ENCODE assay signal across 32 cellular contexts in genomic region chr12:4434299-4434698, GRCh38. TPM values are rescaled to one million over a fixed set of nuclear protein-coding genes. Genes with fewer than 3 reads are reported as not detected.
A peak's percentile ranks its signal among the peaks of the same experiment; 100 is the strongest.
DNase-seq lines count a peak whose midpoint lies in the region; ATAC-seq lines count a peak whose summit lies in the region.
"Had no signal": no experiment of that assay in that cellular context is flagged by ENCODE, and none has a peak within 500 bp of the region (broad histone marks: within the 10 kb centered on the region; RNA-seq: fewer than 3 reads in every experiment).

No MANE protein-coding gene starts in this region.

- H3K4me1 Mint-ChIP-seq in activated T-cell treated with anti-CD3 and anti-CD28 coated beads, Interleukin-2, amount 50 U/mL, for 24 hours (ENCODE audit: low read depth) = peaks cover 7% of the 10 kb centered on the region

- H3K27me3 Mint-ChIP-seq in activated T-cell treated with anti-CD3 and anti-CD28 coated beads, Interleukin-2, amount 50 U/mL, for 24 hours = no peaks in the 10 kb centered on the region
- H3K27me3 Mint-ChIP-seq: activated CD4-positive, alpha-beta T cell treated with anti-CD3 and anti-CD28 coated beads for 36 hours; stimulated activated naive CD8-positive, alpha-beta T cell treated with anti-CD3 and anti-CD28 coated beads, Interleukin-15, amount 100 ng/mL, for 72 hours had no signal

- H2AFZ ChIP-seq in Karpas-422 (ENCODE audit: low read length) = peak overlapping the region; percentile 42; the same call in 1 of the 2 replicates

- no peaks in the 10 kb centered on the region for H3K9me3 Mint-ChIP-seq in activated T-cell treated with anti-CD3 and anti-CD28 coated beads, Interleukin-2, amount 50 U/mL, for 24 hours
- H3K9me3 Mint-ChIP-seq: IgD-negative memory B cell; stimulated activated naive CD8-positive, alpha-beta T cell treated with anti-CD3 and anti-CD28 coated beads, Interleukin-15, amount 100 ng/mL, for 72 hours; T-helper 2 cell treated with Interferon-gamma antibody and Interleukin-4, amounts not matched to agents 5 μg/mL and 100 μg/mL, for 36 hours had no signal

- no peaks in the 10 kb centered on the region for H3K9me2 ChIP-seq in Karpas-422 (replicated peaks; ENCODE audit: insufficient read depth, low read length)

- peaks cover 4 to 17% (median 13%) of the 10 kb centered on the region in 11 experiments; a peak in 21 of 22 replicates for H3K9me3 ChIP-seq in BLaER1 treated with 17β-estradiol and CSF1 and Interleukin-3, amounts not matched to agents 10 nM and 100 nM (replicated peaks in 1 of 11)
- H3K9me3 ChIP-seq in Karpas-422 (ENCODE audit: low read length) (no peaks in the 10 kb centered on the region), skeletal muscle tissue (ENCODE audit: control insufficient read depth in 3 of 3, low read length in 3 of 3) (no peaks in the 10 kb centered on the region)
- H3K9me3 ChIP-seq: esophagus muscularis mucosa, heart left ventricle, thoracic aorta had no signal

- H4K20me1 ChIP-seq in BLaER1 treated with 17β-estradiol and CSF1 and Interleukin-3, amounts not matched to agents 10 nM and 100 nM = no peaks in the 10 kb centered on the region
- no peaks in the 10 kb centered on the region for H4K20me1 ChIP-seq in Karpas-422 (ENCODE audit: insufficient read depth, low read depth, low read length)

- H3K4me3 Mint-ChIP-seq in activated T-cell treated with anti-CD3 and anti-CD28 coated beads, Interleukin-2, amount 50 U/mL, for 24 hours = no peak overlapping the region
- H3K4me3 Mint-ChIP-seq: activated CD4-positive, alpha-beta T cell treated with anti-CD3 and anti-CD28 coated beads for 36 hours; stimulated activated naive CD8-positive, alpha-beta T cell treated with anti-CD3 and anti-CD28 coated beads, Interleukin-15, amount 100 ng/mL, for 72 hours; T-helper 2 cell treated with Interferon-gamma antibody and Interleukin-4, amounts not matched to agents 5 μg/mL and 100 μg/mL, for 36 hours had no signal

- no peaks in the 10 kb centered on the region for H3K36me3 Mint-ChIP-seq in activated T-cell treated with anti-CD3 and anti-CD28 coated beads, Interleukin-2, amount 50 U/mL, for 24 hours (ENCODE audit: low read depth)

- no peaks in the 10 kb centered on the region for H3K79me2 ChIP-seq in Karpas-422 (ENCODE audit: low read length)

- no peak for DNase-seq in Karpas-422
- peak; percentile 45 for DNase-seq in islet precursor cell
- DNase-seq in activated CD4-positive, alpha-beta T cell treated with anti-CD3 and anti-CD28 coated beads, Interleukin-2, amount 50 U/mL, for 48 hours = no peak
- DNase-seq in NCI-H69 (lab: John Stamatoyannopoulos, UW) = no peak
- no peak for DNase-seq in activated T-cell treated with anti-CD3 and anti-CD28 coated beads, Interleukin-2, amount 50 U/mL, for 24 hours
- DNase-seq: activated CD4-positive, alpha-beta T cell treated with anti-CD3 and anti-CD28 coated beads for 36 hours; activated naive CD4-positive, alpha-beta T cell treated with Interleukin-2 at 50 U/mL for 16 hours; C1 segment of cervical spinal cord; central memory CD4-positive, alpha-beta T cell; COR-L47; foreskin fibroblast; heart left ventricle; NCI-H1048; NCI-H1694; NCI-H446; NCI-H774; SHP77 treated with DMSO at 0.1 percent for 48 hours; stimulated activated naive CD8-positive, alpha-beta T cell treated with anti-CD3 and anti-CD28 coated beads, Interleukin-15, amount 100 ng/mL, for 72 hours had no signal

- no peak overlapping the region for H3K27ac Mint-ChIP-seq in activated T-cell treated with anti-CD3 and anti-CD28 coated beads, Interleukin-2, amount 50 U/mL, for 24 hours
- H3K27ac Mint-ChIP-seq: activated CD4-positive, alpha-beta T cell treated with anti-CD3 and anti-CD28 coated beads for 36 hours; IgD-negative memory B cell; T-helper 2 cell treated with Interferon-gamma antibody and Interleukin-4, amounts not matched to agents 5 μg/mL and 100 μg/mL, for 36 hours had no signal

- ATAC-seq in GM21619 (IDR thresholded peaks at IDR 0.05; ENCODE audit: unreplicated experiment) = no peak
- ATAC-seq: activated CD4-positive, alpha-beta T cell treated with anti-CD3 and anti-CD28 coated beads for 36 hours; HCT116; heart left ventricle; stimulated activated naive CD8-positive, alpha-beta T cell treated with anti-CD3 and anti-CD28 coated beads, Interleukin-15, amount 100 ng/mL, for 72 hours had no signal

- peak overlapping the region in 9 of 11 experiments; percentile 26 to 83 (median 79); a peak in 17 of 22 replicates for H3K9ac ChIP-seq in BLaER1 treated with 17β-estradiol and CSF1 and Interleukin-3, amounts not matched to agents 10 nM and 100 nM
- H3K9ac ChIP-seq in Karpas-422 (ENCODE audit: low read length) (no peak overlapping the region), skeletal muscle tissue (ENCODE audit: low read depth in 1 of 3, low read length in 3 of 3) (peak overlapping the region in 2 of 3 donors; percentile 34 to 57)

- H3K27ac ChIP-seq in BLaER1 treated with 17β-estradiol and CSF1 and Interleukin-3, amounts not matched to agents 10 nM and 100 nM = peak overlapping the region in 9 of 11 experiments; percentile 72 to 95 (median 93); a peak in 18 of 22 replicates
- H3K27ac ChIP-seq in Karpas-422 (ENCODE audit: low read length) (no peak overlapping the region), skeletal muscle tissue (ENCODE audit: low read depth, low read length) (peak overlapping the region; percentile 75)
- H3K27ac ChIP-seq: esophagus muscularis mucosa, heart left ventricle, thoracic aorta had no signal

- peak overlapping the region; percentile 85 to 96 (median 92) for H3K4me2 ChIP-seq in BLaER1 treated with 17β-estradiol and CSF1 and Interleukin-3, amounts not matched to agents 10 nM and 100 nM
- no peak overlapping the region for H3K4me2 ChIP-seq in Karpas-422 (ENCODE audit: low read depth, low read length, poor library complexity, severe bottlenecking)

- peaks cover 75 to 88% (median 87%) of the 10 kb centered on the region in 10 experiments for H3K4me1 ChIP-seq in BLaER1 treated with 17β-estradiol and CSF1 and Interleukin-3, amounts not matched to agents 10 nM and 100 nM
- H3K4me1 ChIP-seq in Karpas-422 (ENCODE audit: low read length) (peaks cover 13% of the 10 kb centered on the region), skeletal muscle tissue (ENCODE audit: control insufficient read depth in 3 of 3, insufficient read depth in 3 of 3, low read length in 3 of 3) (peaks cover 22 to 40% (median 37%) of the 10 kb centered on the region in 3 donors)

- no peaks in the 10 kb centered on the region for H3K27me3 ChIP-seq in BLaER1 treated with 17β-estradiol and CSF1 and Interleukin-3, amounts not matched to agents 10 nM and 100 nM
- no peaks in the 10 kb centered on the region; the same call in 1 of the 2 replicates for H3K27me3 ChIP-seq in Karpas-422 (ENCODE audit: low read length)
- no peaks in the 10 kb centered on the region for H3K27me3 ChIP-seq in skeletal muscle tissue (ENCODE audit: control insufficient read depth in 3 of 3, insufficient read depth in 3 of 3, low read length in 3 of 3)
- H3K27me3 ChIP-seq: heart left ventricle had no signal

- no peaks in the 10 kb centered on the region for H3K36me3 ChIP-seq in BLaER1 treated with 17β-estradiol and CSF1 and Interleukin-3, amounts not matched to agents 10 nM and 100 nM
- no peaks in the 10 kb centered on the region for H3K36me3 ChIP-seq in Karpas-422 (ENCODE audit: insufficient read depth, low read length)
- peaks cover 0 to 6% (median 0%) of the 10 kb centered on the region in 3 donors for H3K36me3 ChIP-seq in skeletal muscle tissue (ENCODE audit: control insufficient read depth in 3 of 3, insufficient read depth in 3 of 3, low read length in 3 of 3)
- H3K36me3 ChIP-seq: esophagus muscularis mucosa, heart left ventricle, thoracic aorta had no signal

- peak overlapping the region in 8 of 10 experiments; percentile 8 to 52 (median 38); a peak in 10 of 20 replicates for H3K4me3 ChIP-seq in BLaER1 treated with 17β-estradiol and CSF1 and Interleukin-3, amounts not matched to agents 10 nM and 100 nM
- no peak overlapping the region for H3K4me3 ChIP-seq in Karpas-422 (ENCODE audit: low read length)
- no peak overlapping the region for H3K4me3 ChIP-seq in skeletal muscle tissue (ENCODE audit: low read length in 3 of 3)
- H3K4me3 ChIP-seq: esophagus muscularis mucosa, heart left ventricle, skin epidermis, thoracic aorta had no signal

RNA-seq across cellular contexts. Expression of gene FGF6, which starts 11.3 kb away (rescaled TPM):
- not detected in 2 replicates for total RNA-seq in Karpas-422 (2014; rRNA removed; shearing (Covaris generic); ENCODE audit: low replicate concordance)
- total RNA-seq in skeletal muscle tissue = 16.2 TPM
- total RNA-seq: activated CD4-positive, alpha-beta T cell treated with anti-CD3 and anti-CD28 coated beads for 36 hours; esophagus muscularis mucosa; heart left ventricle; HT-29; liver; myocyte; omental fat pad; renal cortical epithelial cell; thoracic aorta had no signal

RNA-seq across cellular contexts. Expression of gene FGF23, which starts 54.8 kb away (rescaled TPM):
- total RNA-seq in Karpas-422 (2014; rRNA removed; shearing (Covaris generic); ENCODE audit: low replicate concordance) = not detected in 2 replicates
- total RNA-seq in skeletal muscle tissue = under 0.01 TPM
- total RNA-seq: activated CD4-positive, alpha-beta T cell treated with anti-CD3 and anti-CD28 coated beads for 36 hours; esophagus muscularis mucosa; HT-29; myocyte; omental fat pad; renal cortical epithelial cell; thoracic aorta had no signal

Comparison
In these comparisons a context has a peak if more than half of its experiments do, and no peak if none do; other contexts are left out.
1. H3K4me3 ChIP-seq: peak in BLaER1 treated with 17β-estradiol and CSF1 and Interleukin-3, amounts not matched to agents 10 nM and 100 nM (8 of 10); none in Karpas-422 (single experiment) and skeletal muscle tissue (0 of 3).
2. RNA of gene FGF6, which starts 11.3 kb away (total RNA-seq): 16.2 TPM in skeletal muscle tissue (single experiment); not detected in Karpas-422; every median in the first group is over 10 times any median in the second.